Comparison of ENCODE assay signal across 1 cellular context in genomic region chr9:336039-336438, GRCh38.
TF ChIP-seq lines count a peak whose summit lies in the region.

No MANE protein-coding gene starts in this region.

TF ChIP-seq in GM23338, 12 proteins besides CTCF, POLR2A, EP300 and RAD21 (continued from another document):
- TF ChIP-seq ZNF462 (CRISPR knock-in tag; IDR thresholded peaks at IDR 0.05) (no peak), CREB1 (CRISPR knock-in tag; IDR thresholded peaks at IDR 0.05; ENCODE audit: low read depth) (no peak), ETS1 (IDR thresholded peaks at IDR 0.05) (no peak), STAT1 (IDR thresholded peaks at IDR 0.05; ENCODE audit: unreplicated experiment) (no peak), ZNF331 (CRISPR knock-in tag; IDR thresholded peaks at IDR 0.05; ENCODE audit: low read depth) (no peak), POLR2AphosphoS5 (IDR thresholded peaks at IDR 0.05; ENCODE audit: low read depth) (no peak)
